ENCODE assay signal across 2 cellular contexts in the genomic region with DNA sequence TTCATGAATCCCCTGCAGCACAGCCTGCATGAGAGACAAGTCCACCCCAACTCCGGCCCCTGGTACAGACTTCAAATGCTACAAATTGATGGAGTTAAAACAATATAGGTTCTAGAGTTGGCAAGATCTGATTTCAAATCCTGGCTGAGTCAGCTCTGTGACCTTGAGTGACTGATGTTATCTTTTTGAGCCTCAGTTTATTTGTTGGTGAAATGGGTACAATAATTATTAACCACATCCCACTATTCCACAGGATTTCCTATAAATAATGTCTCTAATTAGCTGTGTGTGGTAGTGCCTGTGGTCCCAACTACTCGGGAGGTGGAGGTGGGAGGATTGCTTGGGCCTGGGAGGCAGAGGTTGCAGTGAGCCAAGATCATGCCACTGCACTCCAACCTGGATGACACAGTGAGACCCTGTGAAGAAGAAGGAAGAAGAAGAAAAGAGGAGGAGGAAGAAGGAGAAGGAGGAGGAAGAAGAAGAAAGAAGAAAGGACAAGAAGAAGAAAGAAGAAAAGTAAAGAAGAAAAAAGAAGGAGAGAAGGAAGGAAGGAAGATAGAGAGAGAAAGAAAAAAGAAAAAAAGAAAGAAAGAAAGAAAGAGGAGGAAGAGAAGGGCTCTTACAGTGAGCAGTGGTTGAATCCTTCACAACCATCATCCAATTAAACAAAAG.
TF ChIP-seq lines count a peak whose summit lies in the region.

No MANE protein-coding gene starts in this region.

TF ChIP-seq in GM23338, 12 proteins besides CTCF, POLR2A, EP300 and RAD21:
- no peak for TF ChIP-seq POLR2AphosphoS5 (IDR thresholded peaks at IDR 0.05; ENCODE audit: low read depth)
- TF ChIP-seq NANOG (IDR thresholded peaks at IDR 0.05; ENCODE audit: borderline replicate concordance): no peak
- no peak for TF ChIP-seq EZH2phosphoT487 (IDR thresholded peaks at IDR 0.05; ENCODE audit: unreplicated experiment)
- TF ChIP-seq EZH2 (IDR thresholded peaks at IDR 0.05; ENCODE audit: low read depth, unreplicated experiment): no peak
- TF ChIP-seq STAT1 (IDR thresholded peaks at IDR 0.05; ENCODE audit: unreplicated experiment): no peak
- TF ChIP-seq ZNF114 (CRISPR knock-in tag; IDR thresholded peaks at IDR 0.05): no peak
- TF ChIP-seq ZNF331 (CRISPR knock-in tag; IDR thresholded peaks at IDR 0.05; ENCODE audit: low read depth): no peak
- TF ChIP-seq CREB1 (CRISPR knock-in tag; IDR thresholded peaks at IDR 0.05; ENCODE audit: low read depth): no peak
- TF ChIP-seq, protein P1, sequence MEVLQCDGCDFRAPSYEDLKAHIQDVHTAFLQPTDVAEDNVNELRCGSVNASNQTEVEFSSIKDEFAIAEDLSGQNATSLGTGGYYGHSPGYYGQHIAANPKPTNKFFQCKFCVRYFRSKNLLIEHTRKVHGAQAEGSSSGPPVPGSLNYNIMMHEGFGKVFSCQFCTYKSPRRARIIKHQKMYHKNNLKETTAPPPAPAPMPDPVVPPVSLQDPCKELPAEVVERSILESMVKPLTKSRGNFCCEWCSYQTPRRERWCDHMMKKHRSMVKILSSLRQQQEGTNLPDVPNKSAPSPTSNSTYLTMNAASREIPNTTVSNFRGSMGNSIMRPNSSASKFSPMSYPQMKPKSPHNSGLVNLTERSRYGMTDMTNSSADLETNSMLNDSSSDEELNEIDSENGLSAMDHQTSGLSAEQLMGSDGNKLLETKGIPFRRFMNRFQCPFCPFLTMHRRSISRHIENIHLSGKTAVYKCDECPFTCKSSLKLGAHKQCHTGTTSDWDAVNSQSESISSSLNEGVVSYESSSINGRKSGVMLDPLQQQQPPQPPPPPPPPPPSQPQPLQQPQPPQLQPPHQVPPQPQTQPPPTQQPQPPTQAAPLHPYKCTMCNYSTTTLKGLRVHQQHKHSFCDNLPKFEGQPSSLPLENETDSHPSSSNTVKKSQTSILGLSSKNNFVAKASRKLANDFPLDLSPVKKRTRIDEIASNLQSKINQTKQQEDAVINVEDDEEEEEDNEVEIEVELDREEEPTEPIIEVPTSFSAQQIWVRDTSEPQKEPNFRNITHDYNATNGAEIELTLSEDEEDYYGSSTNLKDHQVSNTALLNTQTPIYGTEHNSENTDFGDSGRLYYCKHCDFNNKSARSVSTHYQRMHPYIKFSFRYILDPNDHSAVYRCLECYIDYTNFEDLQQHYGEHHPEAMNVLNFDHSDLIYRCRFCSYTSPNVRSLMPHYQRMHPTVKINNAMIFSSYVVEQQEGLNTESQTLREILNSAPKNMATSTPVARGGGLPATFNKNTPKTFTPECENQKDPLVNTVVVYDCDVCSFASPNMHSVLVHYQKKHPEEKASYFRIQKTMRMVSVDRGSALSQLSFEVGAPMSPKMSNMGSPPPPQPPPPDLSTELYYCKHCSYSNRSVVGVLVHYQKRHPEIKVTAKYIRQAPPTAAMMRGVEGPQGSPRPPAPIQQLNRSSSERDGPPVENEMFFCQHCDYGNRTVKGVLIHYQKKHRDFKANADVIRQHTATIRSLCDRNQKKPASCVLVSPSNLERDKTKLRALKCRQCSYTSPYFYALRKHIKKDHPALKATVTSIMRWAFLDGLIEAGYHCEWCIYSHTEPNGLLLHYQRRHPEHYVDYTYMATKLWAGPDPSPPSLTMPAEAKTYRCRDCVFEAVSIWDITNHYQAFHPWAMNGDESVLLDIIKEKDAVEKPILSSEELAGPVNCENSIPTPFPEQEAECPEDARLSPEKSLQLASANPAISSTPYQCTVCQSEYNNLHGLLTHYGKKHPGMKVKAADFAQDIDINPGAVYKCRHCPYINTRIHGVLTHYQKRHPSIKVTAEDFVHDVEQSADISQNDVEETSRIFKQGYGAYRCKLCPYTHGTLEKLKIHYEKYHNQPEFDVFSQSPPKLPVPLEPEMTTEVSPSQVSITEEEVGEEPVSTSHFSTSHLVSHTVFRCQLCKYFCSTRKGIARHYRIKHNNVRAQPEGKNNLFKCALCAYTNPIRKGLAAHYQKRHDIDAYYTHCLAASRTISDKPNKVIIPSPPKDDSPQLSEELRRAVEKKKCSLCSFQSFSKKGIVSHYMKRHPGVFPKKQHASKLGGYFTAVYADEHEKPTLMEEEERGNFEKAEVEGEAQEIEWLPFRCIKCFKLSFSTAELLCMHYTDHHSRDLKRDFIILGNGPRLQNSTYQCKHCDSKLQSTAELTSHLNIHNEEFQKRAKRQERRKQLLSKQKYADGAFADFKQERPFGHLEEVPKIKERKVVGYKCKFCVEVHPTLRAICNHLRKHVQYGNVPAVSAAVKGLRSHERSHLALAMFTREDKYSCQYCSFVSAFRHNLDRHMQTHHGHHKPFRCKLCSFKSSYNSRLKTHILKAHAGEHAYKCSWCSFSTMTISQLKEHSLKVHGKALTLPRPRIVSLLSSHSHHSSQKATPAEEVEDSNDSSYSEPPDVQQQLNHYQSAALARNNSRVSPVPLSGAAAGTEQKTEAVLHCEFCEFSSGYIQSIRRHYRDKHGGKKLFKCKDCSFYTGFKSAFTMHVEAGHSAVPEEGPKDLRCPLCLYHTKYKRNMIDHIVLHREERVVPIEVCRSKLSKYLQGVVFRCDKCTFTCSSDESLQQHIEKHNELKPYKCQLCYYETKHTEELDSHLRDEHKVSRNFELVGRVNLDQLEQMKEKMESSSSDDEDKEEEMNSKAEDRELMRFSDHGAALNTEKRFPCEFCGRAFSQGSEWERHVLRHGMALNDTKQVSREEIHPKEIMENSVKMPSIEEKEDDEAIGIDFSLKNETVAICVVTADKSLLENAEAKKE (CRISPR knock-in tag; IDR thresholded peaks at IDR 0.05): no peak

TF ChIP-seq in GM12878, 131 proteins besides CTCF, POLR2A, EP300 and RAD21:
- TF ChIP-seq, protein P2, sequence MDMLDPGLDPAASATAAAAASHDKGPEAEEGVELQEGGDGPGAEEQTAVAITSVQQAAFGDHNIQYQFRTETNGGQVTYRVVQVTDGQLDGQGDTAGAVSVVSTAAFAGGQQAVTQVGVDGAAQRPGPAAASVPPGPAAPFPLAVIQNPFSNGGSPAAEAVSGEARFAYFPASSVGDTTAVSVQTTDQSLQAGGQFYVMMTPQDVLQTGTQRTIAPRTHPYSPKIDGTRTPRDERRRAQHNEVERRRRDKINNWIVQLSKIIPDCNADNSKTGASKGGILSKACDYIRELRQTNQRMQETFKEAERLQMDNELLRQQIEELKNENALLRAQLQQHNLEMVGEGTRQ (IDR thresholded peaks at IDR 0.05; ENCODE audit: borderline replicate concordance, low read depth, low read length): no peak
- TF ChIP-seq YY1 (IDR thresholded peaks at IDR 0.05; ENCODE audit: low read depth, low read length) (no peak), NBN (IDR thresholded peaks at IDR 0.05) (0 out of 2 replicates have a peak, but pooled peaks have one; percentile 21), SIX5 (IDR thresholded peaks at IDR 0.05; ENCODE audit: low read depth, low read length, severe bottlenecking) (no peak), SUZ12 (IDR thresholded peaks at IDR 0.05; ENCODE audit: unreplicated experiment) (no peak)
